Comparison of ENCODE assay signal across 23 cellular contexts in the genomic region with DNA sequence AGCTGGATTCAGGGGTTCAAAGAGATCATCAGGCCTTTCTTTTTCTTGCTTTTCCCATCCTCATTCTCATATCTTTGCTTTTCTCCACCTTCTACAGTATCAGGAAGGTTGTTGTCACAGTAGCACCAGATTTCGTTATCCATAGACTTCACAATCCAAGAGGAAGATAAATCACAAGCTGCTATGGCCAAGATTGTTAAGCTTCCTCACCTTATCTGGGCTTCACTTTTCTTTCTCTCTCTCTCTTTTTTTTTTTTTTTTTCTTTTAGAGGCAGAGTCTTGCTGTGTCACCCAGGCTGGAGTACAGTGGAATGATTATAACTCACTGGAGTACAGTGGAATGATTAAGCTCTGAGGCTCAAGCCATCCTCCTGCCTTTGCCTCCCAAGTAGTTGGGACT.
DNase-seq lines count a peak whose midpoint lies in the region; ATAC-seq, FAIRE-seq and TF ChIP-seq lines count a peak whose summit lies in the region.
"Had no signal": no experiment of that assay in that cellular context is flagged by ENCODE, and none has a peak within 500 bp of the region (broad histone marks: within the 10 kb centered on the region; RNA-seq: fewer than 3 reads in every experiment).

No MANE protein-coding gene starts in this region.

- peak; percentile 88 for TF ChIP-seq EP300 in K562 (IDR thresholded peaks at IDR 0.05; ENCODE audit: low read length)
- no peak for TF ChIP-seq EP300 in sigmoid colon (IDR thresholded peaks at IDR 0.05)

- no peak overlapping the region for H3K4me2 ChIP-seq in K562 (ENCODE audit: insufficient read depth, low read length)

- H3K79me2 ChIP-seq in K562 (ENCODE audit: control insufficient read depth, insufficient read depth, low read length), result no peaks in the 10 kb centered on the region

- H3K9me3 ChIP-seq in left ventricle myocardium inferior (replicated peaks) (no peaks in the 10 kb centered on the region), K562 (replicated peaks; ENCODE audit: control insufficient read depth, insufficient read depth, low read depth, low read length) (no peaks in the 10 kb centered on the region), sigmoid colon (no peaks in the 10 kb centered on the region)
- H3K9me3 ChIP-seq: BE2C had no signal

- TF ChIP-seq CTCF in left ventricle myocardium inferior (IDR thresholded peaks at IDR 0.05; ENCODE audit: borderline replicate concordance) (no peak), K562 (IDR thresholded peaks at IDR 0.05 in 2 of 3, conservative IDR thresholded peaks at IDR 0.05 in 1 of 3; ENCODE audit: insufficient read depth in 2 of 3, low read depth in 1 of 3, low read length in 3 of 3) (no peak), sigmoid colon (IDR thresholded peaks at IDR 0.05) (no peak)

- H3K9me1 ChIP-seq in K562 (ENCODE audit: control insufficient read depth, insufficient read depth, low read length), result no peaks in the 10 kb centered on the region

- H3K9ac ChIP-seq in K562 (ENCODE audit: insufficient read depth in 1 of 2, low read depth in 2 of 2, low read length in 2 of 2), result no peak overlapping the region

- TF ChIP-seq RAD21 in K562 (CRISPR knock-in tag; conservative IDR thresholded peaks at IDR 0.05 in 1 of 2, IDR thresholded peaks at IDR 0.05 in 1 of 2), result no peak

- DNase-seq in left ventricle myocardium inferior (no peak), Right ventricle myocardium superior (no peak), amniotic epithelial cell (ENCODE audit: low read depth) (peak; percentile 37), K562 (ENCODE audit: extremely low read depth in 1 of 4, low spot score in 3 of 4) (peak in 2 of 4 experiments; percentile 56 to 69), sigmoid colon (no peak)
- no peak for DNase-seq in stimulated activated CD4-positive, alpha-beta T cell treated with anti-CD3 and anti-CD28 coated beads, Interleukin-1b, Interleukin-23, amount 100 ng/mL, for 48 hours
- DNase-seq: ACHN; BE2C; C1 segment of cervical spinal cord; CD4-positive, CD25-positive, alpha-beta regulatory T cell; CD8-positive, alpha-beta memory T cell; COR-L47; DMS 273 treated with DMSO at 0.1 percent for 48 hours; DMS53; DND-41; EL; GOT3; H7; HFFc6 had no signal

- H3K4me1 ChIP-seq in left ventricle myocardium inferior (peaks cover 45% of the 10 kb centered on the region), K562 (replicated peaks in 1 of 2; ENCODE audit: control insufficient read depth in 2 of 2, insufficient read depth in 2 of 2, low read length in 2 of 2) (peaks cover 6 to 11% of the 10 kb centered on the region in 2 experiments; a peak in 2 of 5 replicates), sigmoid colon (peaks cover 0 to 10% (median 4%) of the 10 kb centered on the region in 4 donors)
- H3K4me1 ChIP-seq: BE2C had no signal

- H3K27me3 ChIP-seq in left ventricle myocardium inferior (ENCODE audit: low read depth) (no peaks in the 10 kb centered on the region), K562 (ENCODE audit: control insufficient read depth in 2 of 2, insufficient read depth in 2 of 2, low read length in 2 of 2) (no peaks in the 10 kb centered on the region), sigmoid colon (no peaks in the 10 kb centered on the region)
- H3K27me3 ChIP-seq: BE2C had no signal

- H3K36me3 ChIP-seq in left ventricle myocardium inferior (peaks cover 9% of the 10 kb centered on the region), K562 (ENCODE audit: control insufficient read depth, insufficient read depth, low read length) (peaks cover 22% of the 10 kb centered on the region; the same call in 2 of the 3 replicates), sigmoid colon (peaks cover 0 to 7% (median 0%) of the 10 kb centered on the region in 4 donors)
- H3K36me3 ChIP-seq: BE2C had no signal

- no peak overlapping the region for H2AFZ ChIP-seq in K562 (ENCODE audit: low read depth, low read length)

- peak; percentile 80 for FAIRE-seq in K562 (lab: Jason Lieb, UNC)
- FAIRE-seq: A204.1, GM12878, HepG2 had no signal

- no peak for ATAC-seq in Right ventricle myocardium superior (ENCODE audit: poor library complexity)
- ATAC-seq in K562, result peak; percentile 84
- ATAC-seq: GM12878, HCT116, HepG2 had no signal

- H4K20me1 ChIP-seq in K562 (replicated peaks; ENCODE audit: control insufficient read depth, insufficient read depth, low read length), result peaks cover 7% of the 10 kb centered on the region; the same call in 1 of the 2 replicates

- in situ Hi-C loops in K562 (cut with MboI), result no loop called here

- peak overlapping the region; percentile 89 for H3K27ac ChIP-seq in left ventricle myocardium inferior (replicated peaks)
- H3K27ac ChIP-seq in K562 (ENCODE audit: extremely low read depth, low read depth, low read length), result no peak overlapping the region
- no peak overlapping the region for H3K27ac ChIP-seq in sigmoid colon

- CTCF ChIA-PET in K562 (lab: Yijun Ruan, JAX; ENCODE audit: low intra/inter-chr PET ratio), result no interaction called here

- H3K4me3 ChIP-seq in left ventricle myocardium inferior (no peak overlapping the region), K562 (no peak overlapping the region), sigmoid colon (no peak overlapping the region)
- H3K4me3 ChIP-seq: GM12878 had no signal

- intact Hi-C loops in left ventricle myocardium inferior (cut with micrococcal nuclease), result no loop called here
- intact Hi-C loops in Right ventricle myocardium superior (cut with DNase I), result no loop called here
- intact Hi-C loops in K562 (cut with micrococcal nuclease), result no loop called here
- intact Hi-C loops in sigmoid colon (cut with DNase I), result no loop called here

- TF ChIP-seq POLR2A in K562 (conservative IDR thresholded peaks at IDR 0.05) (no peak), sigmoid colon (IDR thresholded peaks at IDR 0.05) (no peak)

- 6% methylated on average over 1 of the region's 1 CpG for WGBS in K562 (ENCODE audit: insufficient coverage, low coverage, missing lambda C conversion rate)
- 94 to 100% methylated on average over 1 of the region's 1 CpG for WGBS in sigmoid colon, 2 donors

- BruUV-seq in K562 (replicated peaks; lab: Mats Ljungman, UMichigan), result no TSS peak

- POLR2A ChIA-PET in K562 (lab: Yijun Ruan, JAX), result interaction anchor here (0.8 to 1.5 kb wide), 3 partner anchors 11 to 95 kb away, joined by 3 to 4 read pairs (median 4); no protein-coding TSS in a partner anchor

TF ChIP-seq in K562, 482 proteins besides CTCF, POLR2A, EP300 and RAD21 (continues in another document):
- TF ChIP-seq HDAC2 (IDR thresholded peaks at IDR 0.05) (peak; percentile 99), ZNF766 (CRISPR knock-in tag; conservative IDR thresholded peaks at IDR 0.05) (peak; percentile 50; the same call in 1 of the 2 replicates), DPF2 (IDR thresholded peaks at IDR 0.05) (peak; percentile 96), MECOM (CRISPR knock-in tag; IDR thresholded peaks at IDR 0.05) (peak; percentile 61; the same call in 1 of the 2 replicates), ZNF197 (CRISPR knock-in tag; IDR thresholded peaks at IDR 0.05; ENCODE audit: low read depth) (0 out of 2 replicates have a peak, but pooled peaks have one; percentile 65), TEAD4 (IDR thresholded peaks at IDR 0.05; ENCODE audit: low read length) (peak; percentile 95), TEAD4 (CRISPR knock-in tag; IDR thresholded peaks at IDR 0.05; ENCODE audit: borderline replicate concordance) (no peak), TCF3 (CRISPR knock-in tag; IDR thresholded peaks at IDR 0.05) (peak; percentile 92), NBN (IDR thresholded peaks at IDR 0.05; ENCODE audit: low read depth) (peak; percentile 83), NCOA1 (IDR thresholded peaks at IDR 0.05; ENCODE audit: low read depth) (peak; percentile 76; the same call in 1 of the 2 replicates), MEIS2 (IDR thresholded peaks at IDR 0.05; ENCODE audit: partially characterized antibody) (peak; percentile 80), LEF1 (IDR thresholded peaks at IDR 0.05) (peak; percentile 56), FOXJ2 (tag; IDR thresholded peaks at IDR 0.05) (peak; percentile 80; the same call in 1 of the 2 replicates), ZKSCAN8 (CRISPR knock-in tag; IDR thresholded peaks at IDR 0.05) (peak; percentile 56; the same call in 1 of the 2 replicates), EP400 (IDR thresholded peaks at IDR 0.05) (no peak), SOX6 (IDR thresholded peaks at IDR 0.05) (peak; percentile 93), MAFG (tag; conservative IDR thresholded peaks at IDR 0.05) (peak; percentile 70), CBFA2T3 (IDR thresholded peaks at IDR 0.05) (peak; percentile 98), ZNF184 (CRISPR knock-in tag; IDR thresholded peaks at IDR 0.05) (no peak), MTA1 (IDR thresholded peaks at IDR 0.05; ENCODE audit: borderline replicate concordance) (peak; percentile 77; the same call in 1 of the 2 replicates), TAL1 (IDR thresholded peaks at IDR 0.05) (peak; percentile 97), ARNT (IDR thresholded peaks at IDR 0.05) (peak; percentile 64 to 87; a peak in 2 of 4 replicates), ZNF644 (tag; IDR thresholded peaks at IDR 0.05; ENCODE audit: low read depth) (peak; percentile 76), C11orf30 (IDR thresholded peaks at IDR 0.05; ENCODE audit: low read depth) (peak; percentile 63; the same call in 1 of the 2 replicates), TRIM24 (IDR thresholded peaks at IDR 0.05) (peak; percentile 94 to 95), PML (IDR thresholded peaks at IDR 0.05; ENCODE audit: low read length) (peak; percentile 82), ARID2 (IDR thresholded peaks at IDR 0.05) (no peak), FOSL1 (tag; conservative IDR thresholded peaks at IDR 0.05) (peak; percentile 53; the same call in 1 of the 2 replicates), GATAD2A (IDR thresholded peaks at IDR 0.05) (0 out of 2 replicates have a peak, but pooled peaks have one; percentile 28), CHD4 (IDR thresholded peaks at IDR 0.05; ENCODE audit: insufficient read depth, insufficient replicate concordance, low read depth, low read length, poor library complexity, severe bottlenecking) (no peak)
- TF ChIP-seq, protein P1, sequence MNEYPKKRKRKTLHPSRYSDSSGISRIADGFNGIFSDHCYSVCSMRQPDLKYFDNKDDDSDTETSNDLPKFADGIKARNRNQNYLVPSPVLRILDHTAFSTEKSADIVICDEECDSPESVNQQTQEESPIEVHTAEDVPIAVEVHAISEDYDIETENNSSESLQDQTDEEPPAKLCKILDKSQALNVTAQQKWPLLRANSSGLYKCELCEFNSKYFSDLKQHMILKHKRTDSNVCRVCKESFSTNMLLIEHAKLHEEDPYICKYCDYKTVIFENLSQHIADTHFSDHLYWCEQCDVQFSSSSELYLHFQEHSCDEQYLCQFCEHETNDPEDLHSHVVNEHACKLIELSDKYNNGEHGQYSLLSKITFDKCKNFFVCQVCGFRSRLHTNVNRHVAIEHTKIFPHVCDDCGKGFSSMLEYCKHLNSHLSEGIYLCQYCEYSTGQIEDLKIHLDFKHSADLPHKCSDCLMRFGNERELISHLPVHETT (CRISPR knock-in tag; conservative IDR thresholded peaks at IDR 0.05 in 1 of 2, IDR thresholded peaks at IDR 0.05 in 1 of 2), result peak in 1 of 2 experiments; percentile 66; a peak in 1 of 4 replicates
